ENCODE assay signal across 15 cellular contexts in the genomic region with DNA sequence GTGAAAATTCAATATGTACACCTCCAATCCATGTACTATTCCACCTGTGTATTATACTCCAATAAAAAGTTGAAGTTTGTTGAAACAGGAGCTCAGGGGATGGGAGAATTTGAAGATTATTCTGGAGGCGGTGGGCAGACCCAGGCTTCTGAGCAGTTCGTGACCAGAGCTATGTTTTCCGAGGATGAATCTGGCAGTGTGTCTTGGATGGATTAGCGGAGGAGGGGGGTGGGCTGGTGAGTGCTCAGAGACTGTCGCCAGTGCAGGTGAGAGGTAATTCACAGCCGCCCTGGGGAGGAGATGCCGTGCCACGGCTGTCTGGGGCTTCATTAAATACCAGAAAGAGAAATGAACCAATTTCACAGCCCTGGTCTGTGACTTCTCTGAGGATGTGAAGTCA.
"Had no signal": no experiment of that assay in that cellular context is flagged by ENCODE, and none has a peak within 500 bp of the region (broad histone marks: within the 10 kb centered on the region; RNA-seq: fewer than 3 reads in every experiment).

No MANE protein-coding gene starts in this region.

- H3K27me3 ChIP-seq: adrenal gland, cardiac muscle cell, neutrophil, tibial nerve, uterus had no signal

- H3K36me3 Mint-ChIP-seq: activated naive CD4-positive, alpha-beta T cell treated with anti-CD3 and anti-CD28 coated beads, Interleukin-2, amount 50 U/mL, for 24 hours had no signal

- H3K27me3 Mint-ChIP-seq: activated naive CD4-positive, alpha-beta T cell treated with anti-CD3 and anti-CD28 coated beads, Interleukin-2, amount 50 U/mL, for 24 hours had no signal

- DNase-seq: activated CD4-positive, CD25-positive, alpha-beta regulatory T cell treated with anti-CD3 and anti-CD28 coated beads, Interleukin-2, amount 50 U/mL, for 72 hours; activated effector memory CD4-positive, alpha-beta T cell treated with anti-CD3 and anti-CD28 coated beads, Interleukin-2, amount 50 U/mL, for 16 hours; activated T-cell treated with anti-CD3 and anti-CD28 coated beads, Interleukin-2, amount 50 U/mL, for 4 hours; foreskin melanocyte; midbrain; stimulated activated CD4-positive, alpha-beta T cell treated with anti-CD3 and anti-CD28 coated beads, Interleukin-4, amount 100 ng/mL, for 24 hours; stimulated activated naive CD4-positive, alpha-beta T cell; substantia nigra had no signal

- H3K27ac ChIP-seq: adrenal gland, cardiac muscle cell, neutrophil, skin epidermis, tibial nerve, uterus had no signal

- ATAC-seq: activated T-cell treated with anti-CD3 and anti-CD28 coated beads, Interleukin-2, amount 50 U/mL, for 4 hours had no signal

- H3K27ac Mint-ChIP-seq: activated naive CD4-positive, alpha-beta T cell treated with anti-CD3 and anti-CD28 coated beads, Interleukin-2, amount 50 U/mL, for 24 hours had no signal

- H3K4me3 Mint-ChIP-seq: activated naive CD4-positive, alpha-beta T cell treated with anti-CD3 and anti-CD28 coated beads, Interleukin-2, amount 50 U/mL, for 24 hours; activated T-cell treated with anti-CD3 and anti-CD28 coated beads, Interleukin-2, amount 50 U/mL, for 4 hours had no signal

- H3K9me3 Mint-ChIP-seq: activated naive CD4-positive, alpha-beta T cell treated with anti-CD3 and anti-CD28 coated beads, Interleukin-2, amount 50 U/mL, for 24 hours; activated T-cell treated with anti-CD3 and anti-CD28 coated beads, Interleukin-2, amount 50 U/mL, for 4 hours had no signal

- H3K4me1 ChIP-seq: adrenal gland, uterus had no signal

- H3K36me3 ChIP-seq: adrenal gland, cardiac muscle cell, neutrophil, tibial nerve, uterus had no signal

- H3K4me1 Mint-ChIP-seq: activated naive CD4-positive, alpha-beta T cell treated with anti-CD3 and anti-CD28 coated beads, Interleukin-2, amount 50 U/mL, for 24 hours had no signal

- H3K9me3 ChIP-seq: adrenal gland, neutrophil, uterus had no signal

- H3K4me3 ChIP-seq: adrenal gland, cardiac muscle cell, skin epidermis, tibial nerve, uterus had no signal
